In the genomic region with DNA sequence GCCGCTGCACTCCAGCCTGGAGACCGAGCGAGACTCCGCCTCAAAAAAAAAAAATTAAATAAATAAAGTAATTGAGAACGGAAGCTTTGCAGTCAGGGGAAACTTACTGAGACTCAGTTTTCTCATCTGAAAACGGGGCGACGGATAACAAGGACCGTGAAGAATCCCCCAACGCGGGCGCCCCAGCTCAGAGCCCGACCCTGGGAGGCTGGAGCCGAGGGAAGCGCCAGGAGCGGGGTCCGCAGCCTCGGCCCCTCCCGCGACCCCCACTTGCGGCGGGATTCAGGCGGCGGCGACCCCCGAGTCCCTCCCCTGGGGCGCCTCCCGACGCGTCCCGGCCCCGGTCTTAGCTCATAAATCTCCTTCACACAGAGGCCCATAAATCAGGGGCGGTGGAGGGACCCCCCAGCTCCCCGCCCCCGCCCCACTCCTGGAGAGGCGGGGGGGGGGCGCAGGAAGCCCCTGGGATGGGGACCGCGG, we compare ENCODE assay signal across 8 cellular contexts. TPM values are rescaled to one million over a fixed set of nuclear protein-coding genes. Genes with fewer than 3 reads are reported as not detected.
DNase-seq lines count a peak whose midpoint lies in the region; ATAC-seq, FAIRE-seq and TF ChIP-seq lines count a peak whose summit lies in the region.

No MANE protein-coding gene starts in this region.

- H3K4me3 ChIP-seq in HUES48 (ENCODE audit: low read depth, low read length) (peak overlapping the region; percentile 55), right cardiac atrium (ENCODE audit: low read length) (peak overlapping the region; percentile 44), small intestine (ENCODE audit: low read depth in 1 of 2, low read length in 2 of 2) (peak overlapping the region in 1 of 2 donors; percentile 36)

- H3K4me1 ChIP-seq in HUES48 (ENCODE audit: control insufficient read depth, insufficient read depth, low read length): no peaks in the 10 kb centered on the region
- no peaks in the 10 kb centered on the region for H3K4me1 ChIP-seq in right cardiac atrium (ENCODE audit: control insufficient read depth, insufficient read depth, low read length)
- H3K4me1 ChIP-seq in small intestine (ENCODE audit: control insufficient read depth in 2 of 2, insufficient read depth in 1 of 2, low read depth in 1 of 2, low read length in 1 of 2): no peaks in the 10 kb centered on the region

- H3K27me3 ChIP-seq in HUES48 (ENCODE audit: control insufficient read depth, insufficient read depth, low read length): peaks cover 18% of the 10 kb centered on the region
- no peaks in the 10 kb centered on the region for H3K27me3 ChIP-seq in right cardiac atrium (ENCODE audit: control insufficient read depth, insufficient read depth)
- H3K27me3 ChIP-seq in small intestine (ENCODE audit: control insufficient read depth in 2 of 2, insufficient read depth in 2 of 2, low read length in 2 of 2): no peaks in the 10 kb centered on the region

- DNase-seq in WTC11 (ENCODE audit: low spot score): no peak
- DNase-seq in right cardiac atrium: peak in 1 of 3 donors; percentile 50
- DNase-seq in small intestine: peak; percentile 29
- no peak for DNase-seq in DMS79 treated with DMSO at 0.1 percent for 48 hours (lab: John Stamatoyannopoulos, UW)
- DNase-seq in NCI-H187 treated with DMSO at 0.1 percent for 48 hours (lab: John Stamatoyannopoulos, UW): no peak
- DNase-seq in NCI-H510A treated with DMSO at 0.1 percent for 48 hours (lab: John Stamatoyannopoulos, UW): no peak

- POLR2A ChIA-PET in WTC11 (lab: Charles Lee): no interaction called here

- H3K27ac Mint-ChIP-seq in WTC11: no peak overlapping the region

- H3K4me3 Mint-ChIP-seq in WTC11: peak overlapping the region; percentile 86

- ATAC-seq in WTC11 (no peak; the same call in 1 of the 2 replicates), right cardiac atrium (peak; percentile 6 to 55), HG03378 (IDR thresholded peaks at IDR 0.05; ENCODE audit: unreplicated experiment) (no peak)

- H3K36me3 ChIP-seq in HUES48 (ENCODE audit: control insufficient read depth, insufficient read depth, low read length) (no peaks in the 10 kb centered on the region), small intestine (ENCODE audit: control insufficient read depth in 2 of 2, insufficient read depth in 2 of 2, low read length in 2 of 2) (no peaks in the 10 kb centered on the region)

- H3K4me1 Mint-ChIP-seq in WTC11: peaks cover 15% of the 10 kb centered on the region

- peaks cover 4% of the 10 kb centered on the region; the same call in 1 of the 2 replicates for H3K9me3 Mint-ChIP-seq in WTC11

- H3K9ac ChIP-seq in HUES48 (ENCODE audit: low read depth, low read length): no peak overlapping the region

- no peak for TF ChIP-seq CTCF in WTC11 (IDR thresholded peaks at IDR 0.05)

- peaks cover 41% of the 10 kb centered on the region for H3K27me3 Mint-ChIP-seq in WTC11 (ENCODE audit: low read depth)

- FAIRE-seq in small intestine (lab: Jason Lieb, UNC): no peak

- CTCF ChIA-PET in WTC11 (lab: Charles Lee): interaction anchor here (0.6 to 2.0 kb wide), 18 partner anchors 9 to 389 kb away, joined by 3 to 20 read pairs (median 4); no protein-coding TSS in a partner anchor

- 4% methylated on average over 39 of the region's 39 CpGs for WGBS in right cardiac atrium
- WGBS in small intestine, 3 donors: 0 to 4% (median 2%) methylated on average over 29 to 39 of the region's 39 CpGs

- H3K36me3 Mint-ChIP-seq in WTC11: no peaks in the 10 kb centered on the region

- H3K9me3 ChIP-seq in HUES48 (ENCODE audit: control insufficient read depth, insufficient read depth, low read length) (no peaks in the 10 kb centered on the region), right cardiac atrium (ENCODE audit: control insufficient read depth, low read length) (no peaks in the 10 kb centered on the region), small intestine (ENCODE audit: control insufficient read depth, low read depth) (no peaks in the 10 kb centered on the region)

- intact Hi-C loops in right cardiac atrium (cut with DNase I): loop anchor here in 1 of 4 donors (5.0 kb wide), 1 partner anchor 72 kb away; no protein-coding TSS in a partner anchor

- H3K27ac ChIP-seq in HUES48 (ENCODE audit: low read depth, low read length): no peak overlapping the region
- no peak overlapping the region for H3K27ac ChIP-seq in right cardiac atrium (ENCODE audit: low read length)
- no peak overlapping the region for H3K27ac ChIP-seq in small intestine (ENCODE audit: low read depth in 1 of 2, low read length in 1 of 2)

TF ChIP-seq in WTC11, 78 proteins besides CTCF, POLR2A, EP300 and RAD21:
- TF ChIP-seq ZNF423 (CRISPR knock-in tag; IDR thresholded peaks at IDR 0.05): no peak
- no peak for TF ChIP-seq GRHL2 (CRISPR knock-in tag; IDR thresholded peaks at IDR 0.05; ENCODE audit: insufficient replicate concordance, severe bottlenecking)
- TF ChIP-seq CREM (CRISPR knock-in tag; IDR thresholded peaks at IDR 0.05): no peak
- no peak for TF ChIP-seq JAZF1 (CRISPR knock-in tag; IDR thresholded peaks at IDR 0.05)
- TF ChIP-seq FOXK1 (CRISPR knock-in tag; IDR thresholded peaks at IDR 0.05): no peak
- TF ChIP-seq, protein P1, sequence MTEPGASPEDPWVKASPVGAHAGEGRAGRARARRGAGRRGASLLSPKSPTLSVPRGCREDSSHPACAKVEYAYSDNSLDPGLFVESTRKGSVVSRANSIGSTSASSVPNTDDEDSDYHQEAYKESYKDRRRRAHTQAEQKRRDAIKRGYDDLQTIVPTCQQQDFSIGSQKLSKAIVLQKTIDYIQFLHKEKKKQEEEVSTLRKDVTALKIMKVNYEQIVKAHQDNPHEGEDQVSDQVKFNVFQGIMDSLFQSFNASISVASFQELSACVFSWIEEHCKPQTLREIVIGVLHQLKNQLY (CRISPR knock-in tag; IDR thresholded peaks at IDR 0.05): no peak
- no peak for TF ChIP-seq ZNF396 (CRISPR knock-in tag; IDR thresholded peaks at IDR 0.05; ENCODE audit: borderline replicate concordance)
- TF ChIP-seq ZNF263 (CRISPR knock-in tag; IDR thresholded peaks at IDR 0.05; ENCODE audit: low read depth): no peak
- TF ChIP-seq, protein P2, sequence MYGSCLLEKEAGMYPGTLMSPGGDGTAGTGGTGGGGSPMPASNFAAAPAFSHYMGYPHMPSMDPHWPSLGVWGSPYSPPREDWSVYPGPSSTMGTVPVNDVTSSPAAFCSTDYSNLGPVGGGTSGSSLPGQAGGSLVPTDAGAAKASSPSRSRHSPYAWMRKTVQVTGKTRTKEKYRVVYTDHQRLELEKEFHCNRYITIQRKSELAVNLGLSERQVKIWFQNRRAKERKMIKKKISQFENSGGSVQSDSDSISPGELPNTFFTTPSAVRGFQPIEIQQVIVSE (CRISPR knock-in tag; IDR thresholded peaks at IDR 0.05; ENCODE audit: borderline replicate concordance): no peak
- no peak for TF ChIP-seq NFE2L1 (CRISPR knock-in tag; IDR thresholded peaks at IDR 0.05)

RNA-seq across cellular contexts. Expression of a gene that starts 10.3 kb away (rescaled TPM):
- total RNA-seq in WTC11 (2021): 0.44 to 0.76 TPM in 2 of 3 replicates, not detected in the other
- total RNA-seq in right cardiac atrium: not detected
- polyA plus RNA-seq in right cardiac atrium: not detected
- polyA plus RNA-seq in small intestine: not detected

RNA-seq across cellular contexts. Expression of a gene that starts 19.5 kb away (rescaled TPM):
- total RNA-seq in WTC11 (2021) (not detected in 3 replicates), right cardiac atrium (1 to 10 TPM in 1 of 4 donors, under 1 TPM in 3; 0.21 to 4.2 (median 0.27) TPM)
- polyA plus RNA-seq in right cardiac atrium (7.1 TPM), small intestine (1 to 10 TPM in 1 of 3 donors, not detected in 2; 4.3 TPM)

Comparison
In these comparisons a context has a peak if more than half of its experiments do, and no peak if none do; other contexts are left out.
1. ATAC-seq: peak in right cardiac atrium (2 of 2); none in WTC11 (single experiment) and HG03378 (single experiment).